Comparison of ENCODE assay signal across 10 cellular contexts in the genomic region with DNA sequence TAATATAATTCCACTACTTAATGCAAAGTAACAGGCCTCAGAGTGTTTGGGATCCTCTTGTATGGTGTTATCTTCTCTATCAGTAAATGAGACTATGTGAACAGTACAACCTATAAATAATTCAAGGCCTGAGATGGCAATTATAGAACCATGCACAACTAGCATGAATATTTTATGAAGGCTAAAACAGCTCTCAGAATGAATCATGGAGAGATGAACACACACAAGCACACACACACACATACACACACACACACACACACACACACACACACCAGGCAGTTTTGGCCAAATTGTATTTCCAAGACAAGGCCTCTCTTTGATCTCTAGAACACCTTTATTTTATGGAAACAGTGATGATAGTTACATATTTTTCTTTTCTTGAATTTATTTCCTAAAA.
DNase-seq lines count a peak whose midpoint lies in the region; ATAC-seq and TF ChIP-seq lines count a peak whose summit lies in the region.
"Had no signal": no experiment of that assay in that cellular context is flagged by ENCODE, and none has a peak within 500 bp of the region (broad histone marks: within the 10 kb centered on the region; RNA-seq: fewer than 3 reads in every experiment).

No MANE protein-coding gene starts in this region.

- no peak for ATAC-seq in HG03521 (IDR thresholded peaks at IDR 0.05; ENCODE audit: unreplicated experiment)

- intact Hi-C loops in left ventricle myocardium inferior (cut with micrococcal nuclease) = no loop called here
- intact Hi-C loops in cardiac septum (cut with DNase I) = loop anchor here (5.0 to 10.0 kb wide), 2 partner anchors 180 to 227 kb away; no protein-coding TSS in a partner anchor

- H3K27me3 ChIP-seq in left ventricle myocardium inferior (ENCODE audit: low read depth) (no peaks in the 10 kb centered on the region), SJSA1 (replicated peaks) (no peaks in the 10 kb centered on the region), tibial nerve (no peaks in the 10 kb centered on the region)
- H3K27me3 ChIP-seq: thyroid gland had no signal

- DNase-seq in left ventricle myocardium inferior (no peak), cardiac septum (ENCODE audit: low spot score) (no peak), SJSA1 (ENCODE audit: low read depth in 1 of 2, low spot score in 2 of 2) (no peak), glutamatergic neuron (no peak), tibial nerve (ENCODE audit: low spot score in 2 of 2) (no peak), NOMO-1 treated with DMSO at 0.1 percent for 48 hours (lab: John Stamatoyannopoulos, UW; ENCODE audit: unreplicated experiment) (no peak)
- DNase-seq in stimulated activated CD4-positive, alpha-beta T cell treated with anti-CD3 and anti-CD28 coated beads, Interleukin-4, amount 100 ng/mL, for 24 hours = no peak
- DNase-seq: midbrain, thyroid gland had no signal

- H3K9me3 ChIP-seq in left ventricle myocardium inferior (replicated peaks) = no peaks in the 10 kb centered on the region
- no peaks in the 10 kb centered on the region for H3K9me3 ChIP-seq in SJSA1 (replicated peaks)
- H3K9me3 ChIP-seq in tibial nerve = no peaks in the 10 kb centered on the region
- H3K9me3 ChIP-seq: thyroid gland had no signal

- no peaks in the 10 kb centered on the region for H3K36me3 Mint-ChIP-seq in glutamatergic neuron (ENCODE audit: unreplicated experiment)

- H3K27ac ChIP-seq in left ventricle myocardium inferior (replicated peaks) = peak overlapping the region; percentile 78
- peak overlapping the region; percentile 59 for H3K27ac ChIP-seq in SJSA1
- peak overlapping the region in 3 of 4 donors; percentile 1 to 8 (median 7) for H3K27ac ChIP-seq in tibial nerve

- TF ChIP-seq EP300 in tibial nerve (IDR thresholded peaks at IDR 0.05) = no peak

- H3K36me3 ChIP-seq in left ventricle myocardium inferior = no peaks in the 10 kb centered on the region
- no peaks in the 10 kb centered on the region for H3K36me3 ChIP-seq in SJSA1
- no peaks in the 10 kb centered on the region for H3K36me3 ChIP-seq in tibial nerve
- H3K36me3 ChIP-seq: thyroid gland had no signal

- no peak for TF ChIP-seq POLR2A in tibial nerve (IDR thresholded peaks at IDR 0.05)

- peak overlapping the region; percentile 55 for H3K4me3 Mint-ChIP-seq in glutamatergic neuron (ENCODE audit: unreplicated experiment)

- no peak for TF ChIP-seq CTCF in left ventricle myocardium inferior (IDR thresholded peaks at IDR 0.05; ENCODE audit: borderline replicate concordance)
- TF ChIP-seq CTCF in glutamatergic neuron (IDR thresholded peaks at IDR 0.05; ENCODE audit: partially characterized antibody, unreplicated experiment) = no peak
- no peak for TF ChIP-seq CTCF in tibial nerve (IDR thresholded peaks at IDR 0.05)

- H3K4me1 Mint-ChIP-seq in glutamatergic neuron (ENCODE audit: low read depth, unreplicated experiment) = peaks cover 65% of the 10 kb centered on the region

- peaks cover 15% of the 10 kb centered on the region for H3K9me3 Mint-ChIP-seq in glutamatergic neuron (ENCODE audit: unreplicated experiment)

- H3K4me1 ChIP-seq in left ventricle myocardium inferior (peaks cover 58% of the 10 kb centered on the region), SJSA1 (replicated peaks) (peaks cover 26% of the 10 kb centered on the region), tibial nerve (peaks cover 0 to 54% (median 29%) of the 10 kb centered on the region in 4 donors)

- H3K27me3 Mint-ChIP-seq in glutamatergic neuron (ENCODE audit: unreplicated experiment) = peaks cover 6% of the 10 kb centered on the region

- peak overlapping the region; percentile 52 for H3K4me3 ChIP-seq in left ventricle myocardium inferior
- H3K4me3 ChIP-seq in SJSA1 = peak overlapping the region; percentile 15
- H3K4me3 ChIP-seq in tibial nerve = peak overlapping the region in 1 of 4 donors; percentile 9
- H3K4me3 ChIP-seq: thyroid gland had no signal

- H3K27ac Mint-ChIP-seq in glutamatergic neuron (ENCODE audit: unreplicated experiment) = peak overlapping the region; percentile 84

Comparison
In these comparisons a context has a peak if more than half of its experiments do, and no peak if none do; other contexts are left out.
1. H3K27ac ChIP-seq: peak in every context shown above with its lines; median percentile 78 in left ventricle myocardium inferior; 59 in SJSA1; 7 in tibial nerve.